22 cellular contexts compared by ENCODE assay signal in genomic region chr9:103430469-103430868, GRCh38.
DNase-seq lines count a peak whose midpoint lies in the region; ATAC-seq, FAIRE-seq and TF ChIP-seq lines count a peak whose summit lies in the region.
"Had no signal": no experiment of that assay in that cellular context is flagged by ENCODE, and none has a peak within 500 bp of the region (broad histone marks: within the 10 kb centered on the region; RNA-seq: fewer than 3 reads in every experiment).

No MANE protein-coding gene starts in this region.

- H3K4me2 ChIP-seq in HepG2 (ENCODE audit: low read depth, low read length), result no peak overlapping the region
- H3K4me2 ChIP-seq in K562 (ENCODE audit: insufficient read depth, low read length), result no peak overlapping the region
- no peak overlapping the region for H3K4me2 ChIP-seq in PC-3 (ENCODE audit: low read length)
- H3K4me2 ChIP-seq: BLaER1 treated with 17β-estradiol and CSF1 and Interleukin-3, amounts not matched to agents 10 nM and 100 nM; GM23338 had no signal

- DNase-seq in HepG2 (ENCODE audit: low spot score) (no peak), right lobe of liver (no peak), K562 (ENCODE audit: extremely low read depth in 1 of 4, low spot score in 3 of 4) (no peak), small intestine (no peak), PC-3 (no peak), tibial artery (no peak)
- DNase-seq: ACHN; AML-193; BE2C; CD4-positive, alpha-beta T cell; CD8-positive, alpha-beta memory T cell; DMS 273 treated with DMSO at 0.1 percent for 48 hours; DMS79; EL; GF-D8 had no signal

- ATAC-seq in HepG2 (no peak), right lobe of liver (no peak), K562 (no peak), PC-3 (no peak)
- ATAC-seq: GM23338 had no signal

- H3F3A ChIP-seq in PC-3 (ENCODE audit: low read length, unreplicated experiment), result no peaks in the 10 kb centered on the region

- POLR2A ChIA-PET in HepG2 (lab: Yijun Ruan, JAX) (no interaction called here), K562 (lab: Yijun Ruan, JAX) (no interaction called here), PC-3 (lab: Charles Lee; ENCODE audit: unreplicated experiment) (no interaction called here)

- no peak overlapping the region for H2AFZ ChIP-seq in HepG2 (ENCODE audit: low read length)
- no peak overlapping the region for H2AFZ ChIP-seq in K562 (ENCODE audit: low read depth, low read length)
- no peak overlapping the region for H2AFZ ChIP-seq in PC-3 (ENCODE audit: low read length)
- H2AFZ ChIP-seq: GM23338 had no signal

- no peak overlapping the region for H3K27ac ChIP-seq in HepG2 (ENCODE audit: extremely low read length, insufficient read depth, low read length)
- no peak overlapping the region for H3K27ac ChIP-seq in right lobe of liver
- no peak overlapping the region for H3K27ac ChIP-seq in K562 (ENCODE audit: extremely low read depth, low read depth, low read length)
- no peak overlapping the region for H3K27ac ChIP-seq in small intestine (ENCODE audit: low read depth in 1 of 2, low read length in 1 of 2)
- H3K27ac ChIP-seq in PC-3 (ENCODE audit: low read length), result no peak overlapping the region
- no peak overlapping the region for H3K27ac ChIP-seq in tibial artery
- H3K27ac ChIP-seq: 22Rv1; BLaER1 treated with 17β-estradiol and CSF1 and Interleukin-3, amounts not matched to agents 10 nM and 100 nM had no signal

- TF ChIP-seq POLR2A in HepG2 (IDR thresholded peaks at IDR 0.05; ENCODE audit: insufficient read depth in 1 of 2, low read depth in 2 of 2, low read length in 2 of 2) (no peak), right lobe of liver (IDR thresholded peaks at IDR 0.05) (no peak), K562 (conservative IDR thresholded peaks at IDR 0.05) (no peak)

- H3K36me3 ChIP-seq in HepG2 (replicated peaks in 1 of 2; ENCODE audit: control insufficient read depth in 1 of 2, insufficient read depth in 2 of 2, low read length in 2 of 2), result no peaks in the 10 kb centered on the region
- H3K36me3 ChIP-seq in right lobe of liver, result no peaks in the 10 kb centered on the region
- H3K36me3 ChIP-seq in K562 (ENCODE audit: control insufficient read depth, insufficient read depth, low read length), result no peaks in the 10 kb centered on the region
- no peaks in the 10 kb centered on the region for H3K36me3 ChIP-seq in small intestine (ENCODE audit: control insufficient read depth in 2 of 2, insufficient read depth in 2 of 2, low read length in 2 of 2)
- no peaks in the 10 kb centered on the region for H3K36me3 ChIP-seq in PC-3 (ENCODE audit: low read depth, low read length)
- H3K36me3 ChIP-seq in tibial artery, result no peaks in the 10 kb centered on the region
- H3K36me3 ChIP-seq: BE2C; BLaER1 treated with 17β-estradiol and CSF1 and Interleukin-3, amounts not matched to agents 10 nM and 100 nM; HAP-1 had no signal

- H3K79me2 ChIP-seq in HepG2 (ENCODE audit: insufficient read depth, low read length) (no peaks in the 10 kb centered on the region), K562 (ENCODE audit: control insufficient read depth, insufficient read depth, low read length) (no peaks in the 10 kb centered on the region), PC-3 (ENCODE audit: low read length) (no peaks in the 10 kb centered on the region)

- TF ChIP-seq RAD21 in HepG2 (CRISPR knock-in tag; IDR thresholded peaks at IDR 0.05), result no peak
- TF ChIP-seq RAD21 in K562 (CRISPR knock-in tag; conservative IDR thresholded peaks at IDR 0.05 in 1 of 2, IDR thresholded peaks at IDR 0.05 in 1 of 2), result no peak

- TF ChIP-seq EP300 in HepG2 (IDR thresholded peaks at IDR 0.05; ENCODE audit: low read depth in 2 of 2, low read length in 2 of 2) (no peak), HepG2 (CRISPR knock-in tag; IDR thresholded peaks at IDR 0.05; ENCODE audit: borderline replicate concordance) (no peak), K562 (IDR thresholded peaks at IDR 0.05; ENCODE audit: low read length) (no peak)

- H3K27me3 ChIP-seq in HepG2 (ENCODE audit: control insufficient read depth in 1 of 2, insufficient read depth in 2 of 2, low read length in 2 of 2) (no peaks in the 10 kb centered on the region), right lobe of liver (no peaks in the 10 kb centered on the region), K562 (ENCODE audit: control insufficient read depth in 2 of 2, insufficient read depth in 2 of 2, low read length in 2 of 2) (no peaks in the 10 kb centered on the region), small intestine (ENCODE audit: control insufficient read depth in 2 of 2, insufficient read depth in 2 of 2, low read length in 2 of 2) (no peaks in the 10 kb centered on the region), PC-3 (ENCODE audit: low read length) (no peaks in the 10 kb centered on the region), tibial artery (no peaks in the 10 kb centered on the region)
- H3K27me3 ChIP-seq: BE2C; BLaER1 treated with 17β-estradiol and CSF1 and Interleukin-3, amounts not matched to agents 10 nM and 100 nM had no signal

- FAIRE-seq in HepG2 (lab: Jason Lieb, UNC), result no peak
- no peak for FAIRE-seq in K562 (lab: Jason Lieb, UNC)
- peak; percentile 51 for FAIRE-seq in small intestine (lab: Jason Lieb, UNC)
- FAIRE-seq: D721Med, GM12891, GM18507 had no signal

- no peaks in the 10 kb centered on the region for H3K9me2 ChIP-seq in PC-3 (replicated peaks; ENCODE audit: low read length)

- no peaks in the 10 kb centered on the region for H3K4me1 ChIP-seq in HepG2 (ENCODE audit: insufficient read depth, low read length)
- no peaks in the 10 kb centered on the region for H3K4me1 ChIP-seq in right lobe of liver
- no peaks in the 10 kb centered on the region for H3K4me1 ChIP-seq in K562 (replicated peaks in 1 of 2; ENCODE audit: control insufficient read depth in 2 of 2, insufficient read depth in 2 of 2, low read length in 2 of 2)
- H3K4me1 ChIP-seq in small intestine (ENCODE audit: control insufficient read depth in 2 of 2, insufficient read depth in 1 of 2, low read depth in 1 of 2, low read length in 1 of 2), result no peaks in the 10 kb centered on the region
- H3K4me1 ChIP-seq in PC-3 (ENCODE audit: insufficient read depth, low read length), result no peaks in the 10 kb centered on the region
- no peaks in the 10 kb centered on the region for H3K4me1 ChIP-seq in tibial artery
- H3K4me1 ChIP-seq: BE2C; BLaER1 treated with 17β-estradiol and CSF1 and Interleukin-3, amounts not matched to agents 10 nM and 100 nM; HAP-1 had no signal

- CTCF ChIA-PET in HepG2 (lab: Yijun Ruan, JAX; ENCODE audit: low intra/inter-chr PET ratio, low total read pairs), result no interaction called here
- CTCF ChIA-PET in K562 (lab: Yijun Ruan, JAX; ENCODE audit: low intra/inter-chr PET ratio), result no interaction called here
- CTCF ChIA-PET in PC-3 (lab: Charles Lee), result no interaction called here

- TF ChIP-seq CTCF in HepG2 (CRISPR knock-in tag; IDR thresholded peaks at IDR 0.05), result no peak
- TF ChIP-seq CTCF in right lobe of liver (IDR thresholded peaks at IDR 0.05), result no peak
- TF ChIP-seq CTCF in K562 (IDR thresholded peaks at IDR 0.05 in 2 of 3, conservative IDR thresholded peaks at IDR 0.05 in 1 of 3; ENCODE audit: insufficient read depth in 2 of 3, low read depth in 1 of 3, low read length in 3 of 3), result no peak
- no peak for TF ChIP-seq CTCF in PC-3 (conservative IDR thresholded peaks at IDR 0.05; ENCODE audit: low read depth, low read length)
- TF ChIP-seq CTCF in tibial artery (IDR thresholded peaks at IDR 0.05), result no peak

- in situ Hi-C loops in HepG2 (cut with HindIII; ENCODE audit: extremely low pct_ligation_motif_present, low pct_unique_long_range_greater_than_20kb) (no loop called here), K562 (cut with MboI) (no loop called here)

- no peaks in the 10 kb centered on the region for H4K20me1 ChIP-seq in HepG2 (ENCODE audit: insufficient read depth, low read length)
- H4K20me1 ChIP-seq in K562 (replicated peaks; ENCODE audit: control insufficient read depth, insufficient read depth, low read length), result no peaks in the 10 kb centered on the region
- no peaks in the 10 kb centered on the region for H4K20me1 ChIP-seq in PC-3 (ENCODE audit: low read length)
- H4K20me1 ChIP-seq: BLaER1 treated with 17β-estradiol and CSF1 and Interleukin-3, amounts not matched to agents 10 nM and 100 nM had no signal

- H3K4me3 ChIP-seq in HepG2 (replicated peaks in 1 of 3; ENCODE audit: insufficient read depth in 1 of 3, low read depth in 2 of 3, low read length in 3 of 3) (no peak overlapping the region), right lobe of liver (no peak overlapping the region), K562 (no peak overlapping the region), small intestine (ENCODE audit: low read depth in 1 of 2, low read length in 2 of 2) (no peak overlapping the region), PC-3 (ENCODE audit: low read length) (no peak overlapping the region), tibial artery (no peak overlapping the region)
- H3K4me3 ChIP-seq: BLaER1 treated with 17β-estradiol and CSF1 and Interleukin-3, amounts not matched to agents 10 nM and 100 nM; GM23338; HAP-1 had no signal

- no peaks in the 10 kb centered on the region for H3K9me1 ChIP-seq in K562 (ENCODE audit: control insufficient read depth, insufficient read depth, low read length)

- WGBS in HepG2 (ENCODE audit: low lambda C conversion rate), result 2% methylated on average over 1 of the region's 1 CpG
- WGBS in right lobe of liver (ENCODE audit: insufficient coverage, low coverage, low lambda C conversion rate, missing lambda C conversion rate), result 13% methylated on average over 1 of the region's 1 CpG
- 0% methylated on average over 1 of the region's 1 CpG for WGBS in K562 (ENCODE audit: insufficient coverage, low coverage, missing lambda C conversion rate)
- 44 to 67% (median 55%) methylated on average over 1 of the region's 1 CpG for WGBS in small intestine, 3 donors

- intact Hi-C loops in HepG2 (cut with micrococcal nuclease; ENCODE audit: unreplicated experiment) (no loop called here), right lobe of liver (cut with DNase I) (no loop called here), K562 (cut with micrococcal nuclease) (no loop called here), PC-3 (cut with micrococcal nuclease) (no loop called here), tibial artery (cut with DNase I; ENCODE audit: low total_unique reads) (no loop called here)

- BruUV-seq in HepG2 (replicated peaks; lab: Mats Ljungman, UMichigan) (no TSS peak), K562 (replicated peaks; lab: Mats Ljungman, UMichigan) (no TSS peak), PC-3 (replicated peaks; lab: Mats Ljungman, UMichigan) (no TSS peak)

- H3K9me3 ChIP-seq in HepG2 (ENCODE audit: low read length), result peaks cover 6% of the 10 kb centered on the region; the same call in 1 of the 2 replicates
- H3K9me3 ChIP-seq in right lobe of liver, result no peaks in the 10 kb centered on the region
- no peaks in the 10 kb centered on the region for H3K9me3 ChIP-seq in K562 (replicated peaks; ENCODE audit: control insufficient read depth, insufficient read depth, low read depth, low read length)
- H3K9me3 ChIP-seq in small intestine (ENCODE audit: control insufficient read depth, low read depth), result no peaks in the 10 kb centered on the region
- no peaks in the 10 kb centered on the region for H3K9me3 ChIP-seq in PC-3 (ENCODE audit: low read length)
- H3K9me3 ChIP-seq in tibial artery, result no peaks in the 10 kb centered on the region
- H3K9me3 ChIP-seq: BE2C; BLaER1 treated with 17β-estradiol and CSF1 and Interleukin-3, amounts not matched to agents 10 nM and 100 nM; HAP-1 had no signal

- H3K9ac ChIP-seq in HepG2 (ENCODE audit: insufficient read depth, low read depth, low read length), result no peak overlapping the region
- H3K9ac ChIP-seq in K562 (ENCODE audit: insufficient read depth in 1 of 2, low read depth in 2 of 2, low read length in 2 of 2), result no peak overlapping the region
- H3K9ac ChIP-seq in PC-3 (ENCODE audit: low read length), result no peak overlapping the region
- H3K9ac ChIP-seq: BLaER1 treated with 17β-estradiol and CSF1 and Interleukin-3, amounts not matched to agents 10 nM and 100 nM had no signal

Comparison
In these comparisons a context has a peak if more than half of its experiments do, and no peak if none do; other contexts are left out.
1. Of the 241 proteins assayed by ChIP-seq in both HepG2 and K562: peak only in HepG2: none; only in K562: MAFF, MAFG, NFE2 and NFE2L1; in both: MAFK; in neither: 236.